8 cellular contexts compared by ENCODE assay signal in the genomic region with DNA sequence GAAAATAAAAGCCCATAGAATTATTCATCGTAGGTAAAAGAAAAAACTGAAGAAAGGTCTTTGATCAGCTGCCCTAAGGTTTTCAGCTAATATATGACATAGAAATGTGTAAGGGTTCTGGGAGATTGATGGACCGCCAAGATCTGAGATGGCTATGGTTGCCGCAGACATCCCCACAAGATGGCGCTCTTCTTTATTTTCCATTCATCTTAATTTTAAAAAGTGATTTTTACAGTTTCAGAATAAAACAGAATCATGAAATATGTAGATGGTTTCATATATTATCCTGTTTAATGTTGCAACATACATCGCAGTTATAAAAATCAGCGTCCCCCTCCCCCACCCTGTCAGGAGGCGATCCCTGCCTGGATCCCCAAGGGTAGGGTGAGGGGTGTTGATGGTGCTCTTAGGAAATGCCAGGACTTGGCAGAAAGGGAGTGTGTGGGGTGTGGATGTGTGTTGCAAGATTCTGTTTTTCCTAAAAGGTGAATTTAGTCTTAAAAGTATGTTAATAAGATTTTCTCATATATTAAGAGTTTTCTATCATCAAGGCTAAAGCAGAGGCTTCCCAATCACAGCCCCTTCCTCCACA.
A peak's percentile ranks its signal among the peaks of the same experiment; 100 is the strongest.
DNase-seq lines count a peak whose midpoint lies in the region; ATAC-seq, FAIRE-seq and TF ChIP-seq lines count a peak whose summit lies in the region.

No MANE protein-coding gene starts in this region.

- H3K4me1 Mint-ChIP-seq in stimulated activated naive B cell treated with anti-CD40 and anti-IgM and Interleukin-4, amounts not matched to agents 10 μg/mL and 1 μg/mL and 100 μg/mL, for 72 hours, result peaks cover 0 to 5% of the 10 kb centered on the region in 2 donors

- FAIRE-seq in TTC549 (lab: Jason Lieb, UNC), result peak; percentile 9

- no peaks in the 10 kb centered on the region for H3K9me3 Mint-ChIP-seq in stimulated activated naive B cell treated with anti-CD40 and anti-IgM and Interleukin-4, amounts not matched to agents 10 μg/mL and 1 μg/mL and 100 μg/mL, for 72 hours

- in situ Hi-C loops in GM13977 (cut with MboI; ENCODE audit: low pct_unique_long_range_greater_than_20kb, low sequenced_read_pairs, unreplicated experiment), result no loop called here

- DNase-seq in BJ (ENCODE audit: low read depth) (no peak), GM13977 (ENCODE audit: low spot score) (peak; percentile 26), foreskin fibroblast (peak in 1 of 2 donors; percentile 77)
- DNase-seq in stimulated activated naive B cell treated with anti-CD40 and anti-IgM and Interleukin-4, amounts not matched to agents 10 μg/mL and 1 μg/mL and 100 μg/mL, for 72 hours, result no peak

- no peaks in the 10 kb centered on the region for H3K36me3 Mint-ChIP-seq in stimulated activated naive B cell treated with anti-CD40 and anti-IgM and Interleukin-4, amounts not matched to agents 10 μg/mL and 1 μg/mL and 100 μg/mL, for 72 hours

- peaks cover 14% of the 10 kb centered on the region for H3K27me3 ChIP-seq in BJ (ENCODE audit: control insufficient read depth, insufficient read depth, low read length)

- CTCF ChIA-PET in BJ (lab: Yijun Ruan, JAX), result interaction anchor here (0.7 to 5.0 kb wide), 23 partner anchors 8 to 638 kb away, joined by 3 to 60 read pairs (median 4); partner anchors contain the start of gene BNIP2

- H3K4me3 ChIP-seq in BJ (ENCODE audit: low read depth, low read length), result no peak overlapping the region
- H3K4me3 ChIP-seq in foreskin fibroblast (ENCODE audit: low read depth in 1 of 2, low read length in 2 of 2), result no peak overlapping the region

- POLR2A ChIA-PET in BJ (lab: Charles Lee), result no interaction called here

- ATAC-seq in stimulated activated naive B cell treated with anti-CD40 and anti-IgM and Interleukin-4, amounts not matched to agents 10 μg/mL and 1 μg/mL and 100 μg/mL, for 72 hours (replicated peaks), result peak; percentile 39 to 41
- no peak for ATAC-seq in GM19328 (IDR thresholded peaks at IDR 0.05; ENCODE audit: unreplicated experiment)
- no peak for ATAC-seq in GM21737 (IDR thresholded peaks at IDR 0.05; ENCODE audit: unreplicated experiment)
- no peak for ATAC-seq in GM19463 (IDR thresholded peaks at IDR 0.05; ENCODE audit: unreplicated experiment)

- H3K27ac Mint-ChIP-seq in stimulated activated naive B cell treated with anti-CD40 and anti-IgM and Interleukin-4, amounts not matched to agents 10 μg/mL and 1 μg/mL and 100 μg/mL, for 72 hours, result no peak overlapping the region

- H3K4me3 Mint-ChIP-seq in stimulated activated naive B cell treated with anti-CD40 and anti-IgM and Interleukin-4, amounts not matched to agents 10 μg/mL and 1 μg/mL and 100 μg/mL, for 72 hours, result no peak overlapping the region

- TF ChIP-seq CTCF in BJ (IDR thresholded peaks at IDR 0.05; ENCODE audit: insufficient read depth, low read depth, low read length), result peak; percentile 71
- peak; percentile 60 for TF ChIP-seq CTCF in GM13977 (IDR thresholded peaks at IDR 0.05; ENCODE audit: extremely low read depth, insufficient read depth, missing control alignments)
- TF ChIP-seq CTCF in foreskin fibroblast (IDR thresholded peaks at IDR 0.05; ENCODE audit: low read depth, low read length), result peak; percentile 74

- H3K27me3 Mint-ChIP-seq in stimulated activated naive B cell treated with anti-CD40 and anti-IgM and Interleukin-4, amounts not matched to agents 10 μg/mL and 1 μg/mL and 100 μg/mL, for 72 hours, result peaks cover 33 to 71% of the 10 kb centered on the region in 2 donors

- no peaks in the 10 kb centered on the region for H3K36me3 ChIP-seq in BJ (ENCODE audit: control insufficient read depth, insufficient read depth, low read length)

Comparison
In these comparisons a context has a peak if more than half of its experiments do, and no peak if none do; other contexts are left out.
1. ATAC-seq: peak in stimulated activated naive B cell treated with anti-CD40 and anti-IgM and Interleukin-4, amounts not matched to agents 10 μg/mL and 1 μg/mL and 100 μg/mL, for 72 hours (2 of 2); none in GM19328 (single experiment), GM21737 (single experiment) and GM19463 (single experiment).
2. Peak in every context shown above with its lines, with median percentiles within 50 percentile points of each other: CTCF ChIP-seq.